Comparison of ENCODE assay signal across 9 cellular contexts in genomic region chr6:32432050-32432450, GRCh38. TPM values are rescaled to one million over a fixed set of nuclear protein-coding genes. Genes with fewer than 3 reads are reported as not detected.
DNase-seq lines count a peak whose midpoint lies in the region; ATAC-seq and TF ChIP-seq lines count a peak whose summit lies in the region.
"Had no signal": no experiment of that assay in that cellular context is flagged by ENCODE, and none has a peak within 500 bp of the region (broad histone marks: within the 10 kb centered on the region; RNA-seq: fewer than 3 reads in every experiment).

No MANE protein-coding gene starts in this region.

- no peak overlapping the region for H3K27ac Mint-ChIP-seq in WTC11

- no peaks in the 10 kb centered on the region for H3K36me3 Mint-ChIP-seq in WTC11

- ATAC-seq in left lobe of liver (peak; percentile 46), GM21447 (IDR thresholded peaks at IDR 0.05; ENCODE audit: unreplicated experiment) (no peak), WTC11 (no peak), GM21515 (IDR thresholded peaks at IDR 0.05; ENCODE audit: unreplicated experiment) (no peak)

- DNase-seq in CD1c-positive myeloid dendritic cell (ENCODE audit: extremely low spot score) (peak; percentile 77), HPDE6-E6E7 (ENCODE audit: extremely low spot score) (peak; percentile 11), amniotic epithelial cell (ENCODE audit: low read depth) (peak; percentile 35), left lobe of liver (ENCODE audit: low spot score) (no peak), WTC11 (ENCODE audit: low spot score) (no peak), GOT3 (lab: John Stamatoyannopoulos, UW) (no peak)

- H3K9me3 Mint-ChIP-seq in WTC11 = peaks cover 5% of the 10 kb centered on the region

- H3K4me1 Mint-ChIP-seq in WTC11 = no peaks in the 10 kb centered on the region

- CTCF ChIA-PET in WTC11 (lab: Charles Lee) = interaction anchor here (1.2 kb wide), 1 partner anchor 272 kb away, joined by 3 read pairs; no protein-coding TSS in a partner anchor

- POLR2A ChIA-PET in WTC11 (lab: Charles Lee) = interaction anchor here (0.6 kb wide), 1 partner anchor 1526 kb away, joined by 3 read pairs; no protein-coding TSS in a partner anchor

- no peaks in the 10 kb centered on the region; the same call in 1 of the 2 replicates for H3K27me3 Mint-ChIP-seq in WTC11 (ENCODE audit: low read depth)

- no peak for TF ChIP-seq CTCF in WTC11 (IDR thresholded peaks at IDR 0.05)

- H3K4me3 Mint-ChIP-seq in WTC11 = no peak overlapping the region

TF ChIP-seq in WTC11, 78 proteins besides CTCF, POLR2A, EP300 and RAD21:
- TF ChIP-seq TEAD4 (CRISPR knock-in tag; IDR thresholded peaks at IDR 0.05) (no peak), IRF1 (CRISPR knock-in tag; IDR thresholded peaks at IDR 0.05) (no peak), PRRX2 (CRISPR knock-in tag; IDR thresholded peaks at IDR 0.05) (no peak), ZBTB21 (CRISPR knock-in tag; IDR thresholded peaks at IDR 0.05; ENCODE audit: borderline replicate concordance) (no peak), ARID4B (CRISPR knock-in tag; IDR thresholded peaks at IDR 0.05; ENCODE audit: borderline replicate concordance) (no peak), GRHL2 (CRISPR knock-in tag; IDR thresholded peaks at IDR 0.05; ENCODE audit: insufficient replicate concordance, severe bottlenecking) (no peak), MYBL2 (CRISPR knock-in tag; IDR thresholded peaks at IDR 0.05) (no peak), ZNF423 (CRISPR knock-in tag; IDR thresholded peaks at IDR 0.05) (no peak)
TF ChIP-seq in WTC11: peak in this region for 0.

RNA-seq across cellular contexts. Expression of gene HLA-DRA, which starts 7.6 kb away (rescaled TPM):
- total RNA-seq in left lobe of liver (24.4 TPM), WTC11 (2021) (2.8 to 3.9 TPM (median 3.6 TPM) in 3 replicates)

RNA-seq across cellular contexts. Expression of gene BTNL2, which starts 25.1 kb away (rescaled TPM):
- total RNA-seq in left lobe of liver (not detected), WTC11 (2021) (not detected in 3 replicates)
- total RNA-seq: subcutaneous adipose tissue had no signal

Comparison
In these comparisons a context has a peak if more than half of its experiments do, and no peak if none do; other contexts are left out.
1. DNase-seq: peak in CD1c-positive myeloid dendritic cell (single experiment), HPDE6-E6E7 (single experiment) and amniotic epithelial cell (single experiment); none in left lobe of liver (single experiment), WTC11 (single experiment) and GOT3 (single experiment).